In the genomic region with DNA sequence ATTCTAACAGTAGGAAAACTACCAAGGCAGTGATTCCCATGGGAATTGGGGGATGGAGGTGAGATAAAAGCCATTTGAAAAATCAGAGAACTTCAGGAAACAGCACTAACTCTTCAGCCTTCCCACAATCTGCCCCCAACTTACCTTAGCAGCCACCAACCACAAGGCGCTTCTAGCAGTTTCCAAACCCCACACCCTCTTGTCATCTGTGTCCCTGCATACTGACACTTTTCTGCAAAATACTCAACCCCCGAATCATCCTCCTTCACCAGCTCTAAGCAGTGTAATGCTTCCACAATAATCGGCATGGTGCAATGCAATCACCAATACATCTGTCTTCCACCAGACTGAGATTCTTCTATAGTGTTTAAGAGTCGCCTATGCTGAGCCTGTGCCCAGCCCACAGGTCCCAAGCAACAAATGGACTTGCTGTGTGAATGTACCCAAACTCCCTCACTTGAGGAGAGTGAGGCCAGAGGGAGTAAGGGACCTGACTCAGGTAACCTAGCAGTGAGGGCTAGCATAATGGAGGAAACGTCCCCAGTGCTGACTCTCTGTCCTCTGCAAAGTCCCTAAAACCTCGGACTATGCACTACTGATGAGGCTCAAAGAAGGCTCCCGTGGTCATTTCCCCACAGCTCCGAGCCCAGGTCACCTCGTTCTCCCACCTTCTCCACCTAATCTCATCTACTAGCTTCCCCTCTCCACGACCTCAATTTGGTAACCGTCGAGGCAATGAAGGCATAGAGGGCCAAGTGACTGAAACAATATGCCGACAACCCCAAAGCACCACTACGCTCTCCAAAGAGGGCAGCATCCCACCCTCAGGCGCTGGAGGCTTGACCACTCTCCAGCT, we compare ENCODE assay signal across 8 cellular contexts. TPM values are rescaled to one million over a fixed set of nuclear protein-coding genes. Genes with fewer than 3 reads are reported as not detected.
DNase-seq lines count a peak whose midpoint lies in the region; ATAC-seq and TF ChIP-seq lines count a peak whose summit lies in the region.

No MANE protein-coding gene starts in this region.

- no peaks in the 10 kb centered on the region for H3K9me2 ChIP-seq in MM.1S (replicated peaks; ENCODE audit: insufficient read depth, low read length)

- no peaks in the 10 kb centered on the region for H3K36me3 Mint-ChIP-seq in naive B cell

- peaks cover 19% of the 10 kb centered on the region; the same call in 1 of the 2 replicates for H3F3A ChIP-seq in MM.1S (ENCODE audit: insufficient read depth, low read length)

- ATAC-seq in GM18861 (IDR thresholded peaks at IDR 0.05; ENCODE audit: unreplicated experiment): peak; percentile 1
- no peak for ATAC-seq in naive B cell (ENCODE audit: low read depth in 2 of 2)

- H3K4me2 ChIP-seq in MM.1S (ENCODE audit: low read depth, low read length): peak overlapping the region; percentile 92

- H3K9ac ChIP-seq in MM.1S (ENCODE audit: low read length): peak overlapping the region; percentile 84
- H3K9ac ChIP-seq in colonic mucosa (ENCODE audit: low read depth in 2 of 2, low read length in 2 of 2): peak overlapping the region; percentile 95 to 99

- H3K9me3 Mint-ChIP-seq in naive B cell: no peaks in the 10 kb centered on the region

- H3K4me1 ChIP-seq in MM.1S (ENCODE audit: low read length) (peaks cover 48% of the 10 kb centered on the region), colonic mucosa (peaks cover 10% of the 10 kb centered on the region)

- intact Hi-C loops in colonic mucosa (cut with DNase I): no loop called here

- no peak for DNase-seq in MM.1S
- peak; percentile 25 for DNase-seq in colonic mucosa
- DNase-seq in naive B cell: no peak
- DNase-seq in SKM-1 (lab: John Stamatoyannopoulos, UW; ENCODE audit: unreplicated experiment): no peak
- DNase-seq in COLO829 (ENCODE audit: low spot score): no peak
- DNase-seq in amygdala (lab: John Stamatoyannopoulos, UW): no peak
- DNase-seq in NOMO-1 treated with dmso at 0.1 percent for 144 hours (lab: John Stamatoyannopoulos, UW; ENCODE audit: unreplicated experiment): no peak

- peak overlapping the region; percentile 61 to 96 (median 88) for H3K27ac Mint-ChIP-seq in naive B cell

- H3K79me2 ChIP-seq in MM.1S (ENCODE audit: low read length): peaks cover 52% of the 10 kb centered on the region

- H3K4me1 Mint-ChIP-seq in naive B cell: peaks cover 34 to 40% (median 39%) of the 10 kb centered on the region in 3 donors

- H3K27ac ChIP-seq in MM.1S (ENCODE audit: low read length): no peak overlapping the region
- peak overlapping the region; percentile 80 for H3K27ac ChIP-seq in colonic mucosa

- peak overlapping the region; percentile 66 for H2AFZ ChIP-seq in MM.1S (ENCODE audit: low read length)

- H3K9me3 ChIP-seq in MM.1S (replicated peaks; ENCODE audit: insufficient read depth, low read length): no peaks in the 10 kb centered on the region
- H3K9me3 ChIP-seq in colonic mucosa: no peaks in the 10 kb centered on the region

- no peaks in the 10 kb centered on the region for H4K20me1 ChIP-seq in MM.1S (ENCODE audit: insufficient read depth, low read length)

- H3K27me3 Mint-ChIP-seq in naive B cell: peaks cover 13 to 18% (median 15%) of the 10 kb centered on the region in 3 donors

- TF ChIP-seq CTCF in MM.1S (IDR thresholded peaks at IDR 0.05; ENCODE audit: low read length): no peak
- TF ChIP-seq CTCF in colonic mucosa (IDR thresholded peaks at IDR 0.05): no peak

- 0 out of 2 replicates have a peak, but pooled peaks cover 6% of the 10 kb centered on the region for H3K27me3 ChIP-seq in MM.1S (replicated peaks; ENCODE audit: insufficient read depth, low read length)
- H3K27me3 ChIP-seq in colonic mucosa: no peaks in the 10 kb centered on the region

- H3K4me3 Mint-ChIP-seq in naive B cell: peak overlapping the region; percentile 86 to 99 (median 88)

- H3K4me3 ChIP-seq in MM.1S (ENCODE audit: low read length) (peak overlapping the region; percentile 82), colonic mucosa (peak overlapping the region; percentile 99)

- peaks cover 6% of the 10 kb centered on the region for H3K36me3 ChIP-seq in MM.1S (replicated peaks; ENCODE audit: insufficient read depth, low read length)
- no peaks in the 10 kb centered on the region for H3K36me3 ChIP-seq in colonic mucosa

RNA-seq across cellular contexts. Expression of a gene that starts 0.9 kb away (rescaled TPM):
- total RNA-seq in colonic mucosa: 100 to 1,000 TPM; 138 to 162 TPM
- 10 to 100 TPM; 10.5 to 33.8 (median 23.4) TPM for polyA plus RNA-seq in naive B cell (ENCODE audit: low read depth in 6 of 6)

RNA-seq across cellular contexts. Expression of a gene that starts 50.9 kb away (rescaled TPM):
- under 1 TPM in 1 of 2 donors, not detected in 1; 0.22 TPM for total RNA-seq in colonic mucosa
- polyA plus RNA-seq in naive B cell (ENCODE audit: low read depth in 6 of 6): not detected

RNA-seq across cellular contexts. Expression of a gene that starts 54.0 kb away (rescaled TPM):
- 100 to 1,000 TPM; 150 to 212 TPM for total RNA-seq in colonic mucosa
- polyA plus RNA-seq in naive B cell (ENCODE audit: low read depth in 6 of 6): under 1 TPM in 1 of 6 donors, not detected in 5; 0.20 TPM
